14 cellular contexts compared by ENCODE assay signal in the genomic region with DNA sequence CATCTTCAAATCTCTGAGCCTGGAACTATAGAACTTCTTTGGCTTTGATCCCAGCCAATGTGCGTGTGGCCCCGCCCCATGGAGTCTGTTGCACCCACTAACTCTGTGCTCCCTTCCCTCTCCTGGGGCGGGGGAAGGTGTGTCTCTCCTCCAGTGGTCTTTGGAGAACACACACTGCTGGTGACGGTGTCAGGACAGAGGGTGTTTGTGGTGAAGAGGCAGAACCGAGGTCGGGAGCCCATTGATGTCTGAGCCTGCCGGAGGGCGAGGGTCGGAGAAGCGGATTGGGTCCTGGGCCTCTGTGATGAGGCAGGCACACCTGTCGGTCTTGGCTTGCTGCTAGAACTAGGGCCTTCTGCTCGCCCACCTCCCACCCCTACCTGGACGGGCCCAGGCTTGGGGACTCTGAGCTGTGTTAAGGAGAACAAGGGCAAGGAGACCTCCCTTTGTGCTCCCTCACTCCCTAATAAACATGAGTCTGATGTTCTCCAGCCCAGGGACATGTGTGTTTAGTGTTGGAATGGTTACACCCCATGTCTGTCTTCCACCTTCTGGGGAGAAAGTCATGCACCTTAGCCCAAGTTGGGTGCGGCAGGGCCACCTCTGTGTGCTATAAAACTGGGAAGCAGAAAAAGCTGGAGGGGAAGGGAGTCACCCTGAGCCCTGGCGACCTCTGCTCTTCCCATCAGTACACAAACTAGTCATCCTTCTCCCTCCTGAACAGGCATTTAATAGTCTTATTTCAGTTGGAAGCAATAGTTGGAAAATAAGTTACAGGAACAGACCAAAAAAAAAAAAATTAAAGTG. TPM values are rescaled to one million over a fixed set of nuclear protein-coding genes. Genes with fewer than 3 reads are reported as not detected.
DNase-seq lines count a peak whose midpoint lies in the region; ATAC-seq and TF ChIP-seq lines count a peak whose summit lies in the region.
"Had no signal": no experiment of that assay in that cellular context is flagged by ENCODE, and none has a peak within 500 bp of the region (broad histone marks: within the 10 kb centered on the region; RNA-seq: fewer than 3 reads in every experiment).

No MANE protein-coding gene starts in this region.

- H3K4me2 ChIP-seq in neural progenitor cell, result no peak overlapping the region

- peaks cover 32% of the 10 kb centered on the region for H3F3A ChIP-seq in neural progenitor cell (ENCODE audit: low read depth)

- H3K27ac Mint-ChIP-seq in CD8-positive, alpha-beta T cell, result peak overlapping the region; percentile 83
- H3K27ac Mint-ChIP-seq in IgD-negative memory B cell, result peak overlapping the region in 2 of 3 donors; percentile 82 to 92
- peak overlapping the region; percentile 69 for H3K27ac Mint-ChIP-seq in activated naive CD8-positive, alpha-beta T cell treated with anti-CD3 and anti-CD28 coated beads, Interleukin-2, amount 50 U/mL, for 24 hours
- H3K27ac Mint-ChIP-seq in neural progenitor cell, result no peak overlapping the region
- H3K27ac Mint-ChIP-seq: activated T-cell treated with anti-CD3 and anti-CD28 coated beads, Interleukin-2, amount 50 U/mL, for 72 hours; progenitor cell of endocrine pancreas had no signal

- no peak overlapping the region for H3K27ac ChIP-seq in CD8-positive, alpha-beta T cell (ENCODE audit: low read depth, low read length)
- H3K27ac ChIP-seq in neural progenitor cell, result no peak overlapping the region
- H3K27ac ChIP-seq: VCaP had no signal

- H3K4me1 Mint-ChIP-seq in CD8-positive, alpha-beta T cell (ENCODE audit: low read depth), result peaks cover 59% of the 10 kb centered on the region
- H3K4me1 Mint-ChIP-seq in IgD-negative memory B cell (peaks cover 33 to 42% (median 37%) of the 10 kb centered on the region in 3 donors), neural progenitor cell (peaks cover 18% of the 10 kb centered on the region)
- peaks cover 51% of the 10 kb centered on the region for H3K4me1 Mint-ChIP-seq in activated naive CD8-positive, alpha-beta T cell treated with anti-CD3 and anti-CD28 coated beads, Interleukin-2, amount 50 U/mL, for 24 hours

- H4K20me1 ChIP-seq in neural progenitor cell (ENCODE audit: low read depth), result peaks cover 32% of the 10 kb centered on the region

- TF ChIP-seq CTCF in CD8-positive, alpha-beta T cell (IDR thresholded peaks at IDR 0.05), result no peak
- TF ChIP-seq CTCF in neural progenitor cell (IDR thresholded peaks at IDR 0.05), result no peak

- H3K4me1 ChIP-seq in CD8-positive, alpha-beta T cell (ENCODE audit: insufficient read depth, low read length), result peaks cover 44% of the 10 kb centered on the region
- peaks cover 3% of the 10 kb centered on the region for H3K4me1 ChIP-seq in neural progenitor cell

- CTCF ChIA-PET in CD8-positive, alpha-beta T cell (lab: Charles Lee), result interaction anchor here (0.6 to 1.9 kb wide), 3 partner anchors 19 to 22 kb away, joined by 4 to 7 read pairs (median 5); no protein-coding TSS in a partner anchor

- H3K27me3 ChIP-seq in CD8-positive, alpha-beta T cell (ENCODE audit: insufficient read depth, low read length), result no peaks in the 10 kb centered on the region
- no peaks in the 10 kb centered on the region for H3K27me3 ChIP-seq in neural progenitor cell
- H3K27me3 ChIP-seq: esophagus muscularis mucosa had no signal

- peaks cover 13% of the 10 kb centered on the region for H3K36me3 ChIP-seq in CD8-positive, alpha-beta T cell (ENCODE audit: insufficient read depth, low read length)
- no peaks in the 10 kb centered on the region for H3K36me3 ChIP-seq in neural progenitor cell

- DNase-seq in CD8-positive, alpha-beta T cell, result no peak
- DNase-seq in activated naive CD8-positive, alpha-beta T cell treated with anti-CD3 and anti-CD28 coated beads, Interleukin-2, amount 50 U/mL, for 24 hours, result no peak
- DNase-seq in neural progenitor cell (ENCODE audit: low spot score) (no peak), UCSD-AML1 (lab: John Stamatoyannopoulos, UW; ENCODE audit: unreplicated experiment) (no peak)
- DNase-seq: activated T-cell treated with anti-CD3 and anti-CD28 coated beads, Interleukin-2, amount 50 U/mL, for 72 hours; NCI-H446; SHP77; stimulated activated naive CD4-positive, alpha-beta T cell treated with Interleukin-2 at 50 U/mL for 16 hours had no signal

- peaks cover 33% of the 10 kb centered on the region for H3K79me2 ChIP-seq in neural progenitor cell (ENCODE audit: low read depth)

- POLR2A ChIA-PET in CD8-positive, alpha-beta T cell (lab: Charles Lee), result interaction anchor here (0.6 kb wide), 2 partner anchors 27 to 282 kb away, joined by 4 to 6 read pairs; no protein-coding TSS in a partner anchor

- H3K4me3 Mint-ChIP-seq in CD8-positive, alpha-beta T cell, result no peak overlapping the region
- H3K4me3 Mint-ChIP-seq in IgD-negative memory B cell (peak overlapping the region in 3 of 4 donors; percentile 28 to 68 (median 58)), neural progenitor cell (peak overlapping the region; percentile 57)
- no peak overlapping the region for H3K4me3 Mint-ChIP-seq in activated naive CD8-positive, alpha-beta T cell treated with anti-CD3 and anti-CD28 coated beads, Interleukin-2, amount 50 U/mL, for 24 hours
- H3K4me3 Mint-ChIP-seq: activated T-cell treated with anti-CD3 and anti-CD28 coated beads, Interleukin-2, amount 50 U/mL, for 72 hours had no signal

- ATAC-seq in CD8-positive, alpha-beta T cell, result no peak
- ATAC-seq in activated naive CD8-positive, alpha-beta T cell treated with anti-CD3 and anti-CD28 coated beads, Interleukin-2, amount 50 U/mL, for 24 hours, result no peak
- ATAC-seq in GM21447 (IDR thresholded peaks at IDR 0.05; ENCODE audit: unreplicated experiment) (no peak), HG02981 (IDR thresholded peaks at IDR 0.05; ENCODE audit: unreplicated experiment) (no peak)
- ATAC-seq: activated T-cell treated with anti-CD3 and anti-CD28 coated beads, Interleukin-2, amount 50 U/mL, for 72 hours had no signal

- no peak overlapping the region for H2AFZ ChIP-seq in neural progenitor cell (replicated peaks)

- H3K9me3 Mint-ChIP-seq in CD8-positive, alpha-beta T cell, result no peaks in the 10 kb centered on the region
- no peaks in the 10 kb centered on the region for H3K9me3 Mint-ChIP-seq in IgD-negative memory B cell
- no peaks in the 10 kb centered on the region for H3K9me3 Mint-ChIP-seq in activated naive CD8-positive, alpha-beta T cell treated with anti-CD3 and anti-CD28 coated beads, Interleukin-2, amount 50 U/mL, for 24 hours
- H3K9me3 Mint-ChIP-seq in neural progenitor cell, result no peaks in the 10 kb centered on the region
- H3K9me3 Mint-ChIP-seq: activated T-cell treated with anti-CD3 and anti-CD28 coated beads, Interleukin-2, amount 50 U/mL, for 72 hours had no signal

- H3K27me3 Mint-ChIP-seq in CD8-positive, alpha-beta T cell (ENCODE audit: low read depth), result no peaks in the 10 kb centered on the region
- H3K27me3 Mint-ChIP-seq in IgD-negative memory B cell (no peaks in the 10 kb centered on the region), neural progenitor cell (ENCODE audit: insufficient read depth, low read depth) (peaks cover 4% of the 10 kb centered on the region)
- no peaks in the 10 kb centered on the region for H3K27me3 Mint-ChIP-seq in activated naive CD8-positive, alpha-beta T cell treated with anti-CD3 and anti-CD28 coated beads, Interleukin-2, amount 50 U/mL, for 24 hours
- H3K27me3 Mint-ChIP-seq: progenitor cell of endocrine pancreas had no signal

- H3K4me3 ChIP-seq in CD8-positive, alpha-beta T cell (ENCODE audit: low read depth, low read length), result no peak overlapping the region
- H3K4me3 ChIP-seq in neural progenitor cell, result no peak overlapping the region
- H3K4me3 ChIP-seq: esophagus muscularis mucosa had no signal

- intact Hi-C loops in CD8-positive, alpha-beta T cell (cut with DNase I, micrococcal nuclease), result no loop called here

- no peaks in the 10 kb centered on the region for H3K9me3 ChIP-seq in CD8-positive, alpha-beta T cell (ENCODE audit: low read length)
- no peaks in the 10 kb centered on the region for H3K9me3 ChIP-seq in neural progenitor cell (ENCODE audit: low read depth)
- H3K9me3 ChIP-seq: esophagus muscularis mucosa had no signal

- no peak overlapping the region for H3K9ac ChIP-seq in neural progenitor cell

- H3K36me3 Mint-ChIP-seq in CD8-positive, alpha-beta T cell, result peaks cover 54% of the 10 kb centered on the region
- H3K36me3 Mint-ChIP-seq in IgD-negative memory B cell, result peaks cover 4% of the 10 kb centered on the region
- peaks cover 36% of the 10 kb centered on the region for H3K36me3 Mint-ChIP-seq in activated naive CD8-positive, alpha-beta T cell treated with anti-CD3 and anti-CD28 coated beads, Interleukin-2, amount 50 U/mL, for 24 hours (ENCODE audit: low read depth)
- peaks cover 11% of the 10 kb centered on the region for H3K36me3 Mint-ChIP-seq in neural progenitor cell

RNA-seq across cellular contexts. Expression of a gene that starts 4.6 kb away (rescaled TPM):
- total RNA-seq in CD8-positive, alpha-beta T cell, result 10 to 100 TPM; 40.6 to 47.1 TPM
- 6.3 TPM for polyA plus RNA-seq in IgD-negative memory B cell
- 4.3 and 13.3 TPM in 2 replicates for total RNA-seq in neural progenitor cell (ENCODE audit: low replicate concordance)

RNA-seq across cellular contexts. Expression of a gene that starts 5.2 kb away (rescaled TPM):
- total RNA-seq in CD8-positive, alpha-beta T cell, result 10 to 100 TPM; 68.4 to 83.1 TPM
- polyA plus RNA-seq in IgD-negative memory B cell, result 443 TPM
- total RNA-seq in neural progenitor cell (ENCODE audit: low replicate concordance), result 70.5 and 123 TPM in 2 replicates

RNA-seq across cellular contexts. Expression of a gene that starts 14.5 kb away (rescaled TPM):
- total RNA-seq in CD8-positive, alpha-beta T cell, result 10 to 100 TPM; 10.2 to 11.5 TPM
- 0.38 TPM for polyA plus RNA-seq in IgD-negative memory B cell
- 0.90 and 2.5 TPM in 2 replicates for total RNA-seq in neural progenitor cell (ENCODE audit: low replicate concordance)

RNA-seq across cellular contexts. Expression of a gene that starts 23.3 kb away (rescaled TPM):
- 10 to 100 TPM; 10.5 to 13.3 TPM for total RNA-seq in CD8-positive, alpha-beta T cell
- polyA plus RNA-seq in IgD-negative memory B cell, result 0.23 TPM
- 17.0 and 61.0 TPM in 2 replicates for total RNA-seq in neural progenitor cell (ENCODE audit: low replicate concordance)

RNA-seq across cellular contexts. Expression of a gene that starts 23.8 kb away (rescaled TPM):
- total RNA-seq in CD8-positive, alpha-beta T cell, result 1 to 10 TPM; 6.3 to 6.6 TPM
- 61.5 TPM for polyA plus RNA-seq in IgD-negative memory B cell
- 0.58 and 1.2 TPM in 2 replicates for total RNA-seq in neural progenitor cell (ENCODE audit: low replicate concordance)

Comparison
In these comparisons a context has a peak if more than half of its experiments do, and no peak if none do; other contexts are left out.
1. H3K4me3 Mint-ChIP-seq: peak in IgD-negative memory B cell (3 of 4) and neural progenitor cell (single experiment); none in CD8-positive, alpha-beta T cell (single experiment) and activated naive CD8-positive, alpha-beta T cell treated with anti-CD3 and anti-CD28 coated beads, Interleukin-2, amount 50 U/mL, for 24 hours (single experiment).